ENCODE assay signal across 2 cellular contexts in genomic region chr17:81532490-81533287, GRCh38.
A peak's percentile ranks its signal among the peaks of the same experiment; 100 is the strongest.
TF ChIP-seq lines count a peak whose summit lies in the region.

No MANE protein-coding gene starts in this region.

TF ChIP-seq in A549, 52 proteins besides CTCF, POLR2A, EP300 and RAD21:
- no peak for TF ChIP-seq HOXB13 (CRISPR knock-in tag; IDR thresholded peaks at IDR 0.05; ENCODE audit: low read depth)
- peak; percentile 48 for TF ChIP-seq PBX3 (IDR thresholded peaks at IDR 0.05)

TF ChIP-seq in K562, 482 proteins besides CTCF, POLR2A, EP300 and RAD21 (continues in another document):
- TF ChIP-seq ZSCAN32 (CRISPR knock-in tag; IDR thresholded peaks at IDR 0.05) (no peak), CHD7 (IDR thresholded peaks at IDR 0.05; ENCODE audit: low read depth, low read length) (no peak), CEBPB (tag; IDR thresholded peaks at IDR 0.05) (no peak), ELF4 (CRISPR knock-in tag; IDR thresholded peaks at IDR 0.05) (0 out of 2 replicates have a peak, but pooled peaks have one; percentile 26), MED1 (CRISPR knock-in tag; IDR thresholded peaks at IDR 0.05; ENCODE audit: borderline replicate concordance) (no peak), ARNT (IDR thresholded peaks at IDR 0.05) (no peak), MBD1 (CRISPR knock-in tag; IDR thresholded peaks at IDR 0.05) (no peak), PRDM10 (IDR thresholded peaks at IDR 0.05; ENCODE audit: partially characterized antibody) (no peak), ZNF263 (CRISPR knock-in tag; IDR thresholded peaks at IDR 0.05; ENCODE audit: borderline replicate concordance) (no peak), GTF2F1 (IDR thresholded peaks at IDR 0.05; ENCODE audit: low read depth, low read length) (no peak), HDAC2 (IDR thresholded peaks at IDR 0.05) (no peak), ZNF12 (CRISPR knock-in tag; IDR thresholded peaks at IDR 0.05) (no peak), CREBBP (IDR thresholded peaks at IDR 0.05; ENCODE audit: low read depth, low read length) (peak; percentile 1), RBM25 (IDR thresholded peaks at IDR 0.05; ENCODE audit: low read depth, low read length, severe bottlenecking) (no peak), FOSL1 (tag; conservative IDR thresholded peaks at IDR 0.05) (no peak), PYGO2 (tag; IDR thresholded peaks at IDR 0.05) (no peak), HOXB6 (CRISPR knock-in tag; IDR thresholded peaks at IDR 0.05; ENCODE audit: borderline replicate concordance) (no peak), RBM39 (optimal IDR thresholded peaks at IDR 0.05; ENCODE audit: low read depth, low read length) (no peak), CBX8 (IDR thresholded peaks at IDR 0.05; ENCODE audit: borderline replicate concordance, extremely low read depth, low read depth, low read length, poor library complexity, severe bottlenecking) (no peak), ZNF830 (CRISPR knock-in tag; IDR thresholded peaks at IDR 0.05) (no peak), OTX1 (CRISPR knock-in tag; IDR thresholded peaks at IDR 0.05) (peak; percentile 24; the same call in 1 of the 2 replicates), ZNF133 (CRISPR knock-in tag; IDR thresholded peaks at IDR 0.05) (no peak), POLR2G (IDR thresholded peaks at IDR 0.05; ENCODE audit: low read depth, low read length) (peak; percentile 78), SPI1 (IDR thresholded peaks at IDR 0.05; ENCODE audit: borderline replicate concordance, low read depth, low read length) (no peak), SETDB1 (IDR thresholded peaks at IDR 0.05; ENCODE audit: low read length) (no peak), DIDO1 (tag; IDR thresholded peaks at IDR 0.05; ENCODE audit: low read depth) (no peak), SMAD3 (CRISPR knock-in tag; conservative IDR thresholded peaks at IDR 0.05) (no peak), SFPQ (IDR thresholded peaks at IDR 0.05; ENCODE audit: low read depth, low read length) (no peak), THAP12 (CRISPR knock-in tag; IDR thresholded peaks at IDR 0.05) (no peak), MYBL2 (IDR thresholded peaks at IDR 0.05; ENCODE audit: low read depth) (no peak), MYBL2 (CRISPR knock-in tag; IDR thresholded peaks at IDR 0.05; ENCODE audit: borderline replicate concordance) (no peak), PCBP1 (IDR thresholded peaks at IDR 0.05; ENCODE audit: low read depth, low read length, poor library complexity, severe bottlenecking) (no peak), MAFF (IDR thresholded peaks at IDR 0.05; ENCODE audit: low read length) (no peak), ZNF436 (CRISPR knock-in tag; IDR thresholded peaks at IDR 0.05) (no peak), ZBTB1 (CRISPR knock-in tag; IDR thresholded peaks at IDR 0.05; ENCODE audit: borderline replicate concordance, low read depth) (no peak), SNRNP70 (optimal IDR thresholded peaks at IDR 0.05; ENCODE audit: low read depth, low read length) (no peak), HDAC1 (IDR thresholded peaks at IDR 0.05) (no peak), USF1 (CRISPR knock-in tag; IDR thresholded peaks at IDR 0.05) (no peak), RCOR1 (IDR thresholded peaks at IDR 0.05; ENCODE audit: borderline replicate concordance in 1 of 2, low read depth in 2 of 2, low read length in 2 of 2) (no peak), NR1H2 (CRISPR knock-in tag; IDR thresholded peaks at IDR 0.05) (no peak)
